In the genomic region with DNA sequence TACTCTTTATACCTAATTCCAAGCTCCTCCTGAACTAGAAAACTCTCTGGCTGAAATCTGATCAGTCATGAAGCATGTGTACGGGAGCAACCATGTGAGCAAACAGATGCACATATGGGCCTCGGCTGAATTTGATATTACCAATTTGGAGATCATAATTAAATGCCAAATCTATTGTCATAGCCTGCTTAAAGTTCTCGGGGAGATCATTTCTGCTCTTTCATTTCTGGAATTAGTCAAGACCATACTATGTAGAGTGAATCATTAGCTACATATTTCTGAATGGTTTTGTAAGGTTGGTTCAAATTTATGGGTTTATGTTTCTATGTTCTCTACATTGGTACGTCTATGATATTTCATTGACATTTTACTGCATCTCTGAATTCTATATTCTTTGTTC, we compare ENCODE assay signal across 22 cellular contexts.
DNase-seq lines count a peak whose midpoint lies in the region; ATAC-seq and TF ChIP-seq lines count a peak whose summit lies in the region.
"Had no signal": no experiment of that assay in that cellular context is flagged by ENCODE, and none has a peak within 500 bp of the region (broad histone marks: within the 10 kb centered on the region; RNA-seq: fewer than 3 reads in every experiment).

No MANE protein-coding gene starts in this region.

- WGBS in GM23248 (ENCODE audit: low coverage in 1 of 2, low lambda C conversion rate in 2 of 2, missing lambda C conversion rate in 2 of 2), 2 experiments = 55 to 60% methylated on average over 4 of the region's 4 CpGs

- H3K27me3 ChIP-seq in GM23248 (replicated peaks; ENCODE audit: insufficient read depth) (no peaks in the 10 kb centered on the region), RWPE2 (ENCODE audit: insufficient read depth, poor library complexity, severe bottlenecking) (no peaks in the 10 kb centered on the region)
- H3K27me3 ChIP-seq: colonic mucosa, sigmoid colon, SJCRH30 had no signal

- H3K4me3 Mint-ChIP-seq in activated T-cell treated with anti-CD3 and anti-CD28 coated beads, Interleukin-2, amount 50 U/mL, for 4 hours = no peak overlapping the region
- H3K4me3 Mint-ChIP-seq in stimulated activated effector memory CD8-positive, alpha-beta T cell treated with anti-CD3 and anti-CD28 coated beads, Interleukin-12 subunit alpha, Interleukin-12 subunit beta, amount 100 ng/mL, for 72 hours = peak overlapping the region; percentile 4
- H3K4me3 Mint-ChIP-seq: activated T-helper 1 cell treated with anti-CD3 and anti-CD28 coated beads, Interleukin-12 subunit alpha, Interleukin-12 subunit beta, Interleukin-2, Interleukin-4 antibody, amounts not matched to agents 30 ng/mL and 10 ng/mL and 1 ng/mL, durations not matched to agents 14 hours and 24 hours and 36 hours; CD4-positive, CD25-positive, alpha-beta regulatory T cell; natural killer cell treated with Interleukin-12 subunit alpha and Interleukin-12 subunit beta and Interleukin-15 and Interleukin-18, amount 100 ng/mL, for 72 hours had no signal

- H2AFZ ChIP-seq in GM23248 = no peak overlapping the region
- H2AFZ ChIP-seq: parathyroid adenoma had no signal

- H3K4me1 Mint-ChIP-seq in activated T-cell treated with anti-CD3 and anti-CD28 coated beads, Interleukin-2, amount 50 U/mL, for 4 hours (ENCODE audit: low read depth) = peaks cover 21% of the 10 kb centered on the region
- peaks cover 32% of the 10 kb centered on the region for H3K4me1 Mint-ChIP-seq in stimulated activated effector memory CD8-positive, alpha-beta T cell treated with anti-CD3 and anti-CD28 coated beads, Interleukin-12 subunit alpha, Interleukin-12 subunit beta, amount 100 ng/mL, for 72 hours

- no peaks in the 10 kb centered on the region for H3K9me3 Mint-ChIP-seq in activated T-cell treated with anti-CD3 and anti-CD28 coated beads, Interleukin-2, amount 50 U/mL, for 4 hours
- no peaks in the 10 kb centered on the region for H3K9me3 Mint-ChIP-seq in stimulated activated effector memory CD8-positive, alpha-beta T cell treated with anti-CD3 and anti-CD28 coated beads, Interleukin-12 subunit alpha, Interleukin-12 subunit beta, amount 100 ng/mL, for 72 hours
- H3K9me3 Mint-ChIP-seq: natural killer cell treated with Interleukin-12 subunit alpha and Interleukin-12 subunit beta and Interleukin-15 and Interleukin-18, amount 100 ng/mL, for 72 hours had no signal

- no peak for DNase-seq in activated T-cell treated with anti-CD3 and anti-CD28 coated beads, Interleukin-2, amount 50 U/mL, for 4 hours
- DNase-seq in activated T-cell treated with anti-CD3 and anti-CD28 coated beads for 4 hours = no peak
- DNase-seq in GM23248 = peak; percentile 48
- DNase-seq in RWPE2 (ENCODE audit: low spot score) = no peak
- DNase-seq in stimulated activated effector memory CD8-positive, alpha-beta T cell treated with anti-CD3 and anti-CD28 coated beads, Interleukin-12 subunit alpha, Interleukin-12 subunit beta, amount 100 ng/mL, for 72 hours (ENCODE audit: low spot score in 2 of 2) = no peak
- no peak for DNase-seq in NCI-H1105 (lab: John Stamatoyannopoulos, UW)
- DNase-seq in NCI-H1930 (lab: John Stamatoyannopoulos, UW) = no peak
- DNase-seq: activated CD4-positive, alpha-beta T cell treated with anti-CD3 and anti-CD28 coated beads, Interleukin-2, amount 50 U/mL, for 4 hours; CD4-positive, CD25-positive, alpha-beta regulatory T cell; colonic mucosa; DMS53; head of caudate nucleus; left colon; mesendoderm; NCI-H1092 treated with DMSO at 0.1 percent for 48 hours; sigmoid colon; SJCRH30 had no signal

- ATAC-seq in activated T-cell treated with anti-CD3 and anti-CD28 coated beads, Interleukin-2, amount 50 U/mL, for 4 hours = peak; percentile 51 to 66
- peak; percentile 62 for ATAC-seq in RWPE2 (ENCODE audit: low read depth)
- ATAC-seq in stimulated activated effector memory CD8-positive, alpha-beta T cell treated with anti-CD3 and anti-CD28 coated beads, Interleukin-12 subunit alpha, Interleukin-12 subunit beta, amount 100 ng/mL, for 72 hours = peak; percentile 94
- ATAC-seq in HG02840 (IDR thresholded peaks at IDR 0.05; ENCODE audit: low FRiP score, unreplicated experiment) = no peak
- ATAC-seq: HCT116, left colon had no signal

- H3K4me3 ChIP-seq in GM23248 (no peak overlapping the region), RWPE2 (ENCODE audit: severe bottlenecking) (no peak overlapping the region)
- H3K4me3 ChIP-seq: colonic mucosa, sigmoid colon, SJCRH30 had no signal

- H3K4me2 ChIP-seq in GM23248 (ENCODE audit: unreplicated experiment) = peak overlapping the region; percentile 24

- H3K36me3 Mint-ChIP-seq in activated T-cell treated with anti-CD3 and anti-CD28 coated beads, Interleukin-2, amount 50 U/mL, for 4 hours (ENCODE audit: insufficient read depth) = peaks cover 2% of the 10 kb centered on the region
- H3K36me3 Mint-ChIP-seq in stimulated activated effector memory CD8-positive, alpha-beta T cell treated with anti-CD3 and anti-CD28 coated beads, Interleukin-12 subunit alpha, Interleukin-12 subunit beta, amount 100 ng/mL, for 72 hours = peaks cover 9% of the 10 kb centered on the region
- H3K36me3 Mint-ChIP-seq: CD4-positive, CD25-positive, alpha-beta regulatory T cell; natural killer cell treated with Interleukin-12 subunit alpha and Interleukin-12 subunit beta and Interleukin-15 and Interleukin-18, amount 100 ng/mL, for 72 hours had no signal

- in situ Hi-C loops in GM23248 (cut with MboI) = no loop called here

- H3K36me3 ChIP-seq in GM23248 (ENCODE audit: low read depth) (no peaks in the 10 kb centered on the region), RWPE2 (ENCODE audit: low read depth) (no peaks in the 10 kb centered on the region)
- H3K36me3 ChIP-seq: colonic mucosa, sigmoid colon, SJCRH30 had no signal

- no peaks in the 10 kb centered on the region for H3K9me3 ChIP-seq in GM23248 (ENCODE audit: low read depth)
- no peaks in the 10 kb centered on the region for H3K9me3 ChIP-seq in RWPE2 (ENCODE audit: severe bottlenecking)
- H3K9me3 ChIP-seq: colonic mucosa, sigmoid colon, SJCRH30 had no signal

- H3K27ac ChIP-seq in GM23248 = no peak overlapping the region
- H3K27ac ChIP-seq in RWPE2 (ENCODE audit: poor library complexity, severe bottlenecking) = no peak overlapping the region
- H3K27ac ChIP-seq: colonic mucosa, parathyroid adenoma, sigmoid colon, SJCRH30 had no signal

- no peaks in the 10 kb centered on the region for H3K9me2 ChIP-seq in GM23248 (ENCODE audit: insufficient read depth)

- no peak for TF ChIP-seq CTCF in RWPE2 (IDR thresholded peaks at IDR 0.05; ENCODE audit: poor library complexity, severe bottlenecking)

- H3K9ac ChIP-seq in GM23248 = no peak overlapping the region
- H3K9ac ChIP-seq: parathyroid adenoma had no signal

- peak overlapping the region; percentile 10 for H3K27ac Mint-ChIP-seq in stimulated activated effector memory CD8-positive, alpha-beta T cell treated with anti-CD3 and anti-CD28 coated beads, Interleukin-12 subunit alpha, Interleukin-12 subunit beta, amount 100 ng/mL, for 72 hours
- H3K27ac Mint-ChIP-seq: activated T-helper 1 cell treated with anti-CD3 and anti-CD28 coated beads, Interleukin-12 subunit alpha, Interleukin-12 subunit beta, Interleukin-2, Interleukin-4 antibody, amounts not matched to agents 30 ng/mL and 10 ng/mL and 1 ng/mL, durations not matched to agents 14 hours and 24 hours and 36 hours; natural killer cell treated with Interleukin-12 subunit alpha and Interleukin-12 subunit beta and Interleukin-15 and Interleukin-18, amount 100 ng/mL, for 72 hours had no signal

- no peaks in the 10 kb centered on the region for H3F3A ChIP-seq in GM23248 (ENCODE audit: insufficient read depth)

- H3K27me3 Mint-ChIP-seq in activated T-cell treated with anti-CD3 and anti-CD28 coated beads, Interleukin-2, amount 50 U/mL, for 4 hours (ENCODE audit: low read depth) = no peaks in the 10 kb centered on the region
- H3K27me3 Mint-ChIP-seq: CD4-positive, CD25-positive, alpha-beta regulatory T cell; natural killer cell treated with Interleukin-12 subunit alpha and Interleukin-12 subunit beta and Interleukin-15 and Interleukin-18, amount 100 ng/mL, for 72 hours had no signal

- no peaks in the 10 kb centered on the region for H4K20me1 ChIP-seq in GM23248 (ENCODE audit: insufficient read depth)

- H3K4me1 ChIP-seq in GM23248 (ENCODE audit: insufficient read depth) = peaks cover 12% of the 10 kb centered on the region
- no peaks in the 10 kb centered on the region for H3K4me1 ChIP-seq in RWPE2 (ENCODE audit: insufficient read depth, poor library complexity, severe bottlenecking)
- H3K4me1 ChIP-seq: colonic mucosa, parathyroid adenoma, sigmoid colon had no signal

- H3K79me2 ChIP-seq in GM23248 (ENCODE audit: insufficient read depth) = no peaks in the 10 kb centered on the region
- H3K79me2 ChIP-seq: parathyroid adenoma had no signal
